ENCODE assay signal across 13 cellular contexts in genomic region chrX:81390244-81390643, GRCh38.
DNase-seq lines count a peak whose midpoint lies in the region; ATAC-seq lines count a peak whose summit lies in the region.
"Had no signal": no experiment of that assay in that cellular context is flagged by ENCODE, and none has a peak within 500 bp of the region (broad histone marks: within the 10 kb centered on the region; RNA-seq: fewer than 3 reads in every experiment).

No MANE protein-coding gene starts in this region.

- no peak overlapping the region for H3K4me3 Mint-ChIP-seq in stimulated activated effector memory CD8-positive, alpha-beta T cell treated with anti-CD3 and anti-CD28 coated beads, Interleukin-12 subunit alpha, Interleukin-12 subunit beta, amount 100 ng/mL, for 72 hours
- H3K4me3 Mint-ChIP-seq: CD14-positive monocyte had no signal

- H3K27ac Mint-ChIP-seq in stimulated activated effector memory CD8-positive, alpha-beta T cell treated with anti-CD3 and anti-CD28 coated beads, Interleukin-12 subunit alpha, Interleukin-12 subunit beta, amount 100 ng/mL, for 72 hours = no peak overlapping the region
- H3K27ac Mint-ChIP-seq: CD14-positive monocyte had no signal

- ATAC-seq in GM18867 (IDR thresholded peaks at IDR 0.05; ENCODE audit: unreplicated experiment) = peak; percentile 79
- peak; percentile 85 for ATAC-seq in GM21447 (IDR thresholded peaks at IDR 0.05; ENCODE audit: unreplicated experiment)
- peak; percentile 59 for ATAC-seq in HG03095 (IDR thresholded peaks at IDR 0.05; ENCODE audit: unreplicated experiment)
- peak; percentile 43 for ATAC-seq in left colon
- ATAC-seq in HG03378 (IDR thresholded peaks at IDR 0.05; ENCODE audit: unreplicated experiment) = no peak
- ATAC-seq in stimulated activated effector memory CD8-positive, alpha-beta T cell treated with anti-CD3 and anti-CD28 coated beads, Interleukin-12 subunit alpha, Interleukin-12 subunit beta, amount 100 ng/mL, for 72 hours = no peak

- H3K9me3 Mint-ChIP-seq in stimulated activated effector memory CD8-positive, alpha-beta T cell treated with anti-CD3 and anti-CD28 coated beads, Interleukin-12 subunit alpha, Interleukin-12 subunit beta, amount 100 ng/mL, for 72 hours = no peaks in the 10 kb centered on the region

- DNase-seq in left colon (no peak), NCI-H2196 treated with DMSO at 0.1 percent for 48 hours (lab: John Stamatoyannopoulos, UW; ENCODE audit: unreplicated experiment) (no peak)
- no peak for DNase-seq in stimulated activated effector memory CD8-positive, alpha-beta T cell treated with anti-CD3 and anti-CD28 coated beads, Interleukin-12 subunit alpha, Interleukin-12 subunit beta, amount 100 ng/mL, for 72 hours (ENCODE audit: low spot score in 2 of 2)
- DNase-seq in activated CD4-positive, CD25-positive, alpha-beta regulatory T cell (lab: John Stamatoyannopoulos, UW) = no peak
- DNase-seq: IMR-90, mammary epithelial cell, NCI-H1417, NCI-H524 treated with DMSO at 0.1 percent for 48 hours had no signal

- no peaks in the 10 kb centered on the region for H3K4me1 Mint-ChIP-seq in stimulated activated effector memory CD8-positive, alpha-beta T cell treated with anti-CD3 and anti-CD28 coated beads, Interleukin-12 subunit alpha, Interleukin-12 subunit beta, amount 100 ng/mL, for 72 hours

- H3K36me3 Mint-ChIP-seq in stimulated activated effector memory CD8-positive, alpha-beta T cell treated with anti-CD3 and anti-CD28 coated beads, Interleukin-12 subunit alpha, Interleukin-12 subunit beta, amount 100 ng/mL, for 72 hours = no peaks in the 10 kb centered on the region
- H3K36me3 Mint-ChIP-seq: CD14-positive monocyte had no signal

- intact Hi-C loops in left colon (cut with DNase I, micrococcal nuclease) = no loop called here

Comparison
In these comparisons a context has a peak if more than half of its experiments do, and no peak if none do; other contexts are left out.
1. ATAC-seq: peak in GM18867 (single experiment), GM21447 (single experiment), HG03095 (single experiment) and left colon (single experiment); none in HG03378 (single experiment) and stimulated activated effector memory CD8-positive, alpha-beta T cell treated with anti-CD3 and anti-CD28 coated beads, Interleukin-12 subunit alpha, Interleukin-12 subunit beta, amount 100 ng/mL, for 72 hours (single experiment).